8 cellular contexts compared by ENCODE assay signal in genomic region chr3:122100591-122101491, GRCh38. TPM values are rescaled to one million over a fixed set of nuclear protein-coding genes. Genes with fewer than 3 reads are reported as not detected.
A peak's percentile ranks its signal among the peaks of the same experiment; 100 is the strongest.
DNase-seq lines count a peak whose midpoint lies in the region; ATAC-seq and TF ChIP-seq lines count a peak whose summit lies in the region.

No MANE protein-coding gene starts in this region.

- no peaks in the 10 kb centered on the region for H3K27me3 Mint-ChIP-seq in natural killer cell treated with Interleukin-12 subunit alpha and Interleukin-12 subunit beta and Interleukin-15 and Interleukin-18, amount 100 ng/mL, for 72 hours
- no peaks in the 10 kb centered on the region for H3K27me3 Mint-ChIP-seq in natural killer cell (ENCODE audit: low read depth in 2 of 2)
- H3K27me3 Mint-ChIP-seq in activated CD4-positive, alpha-beta memory T cell treated with anti-CD3 and anti-CD28 coated beads, Interleukin-2, amount 10 ng/mL, durations not matched to agents 7 days and 5 days: no peaks in the 10 kb centered on the region
- H3K27me3 Mint-ChIP-seq in stimulated activated naive CD8-positive, alpha-beta T cell treated with anti-CD3 and anti-CD28 coated beads, Interleukin-15, amount 100 ng/mL, for 72 hours: no peaks in the 10 kb centered on the region

- peak overlapping the region in 1 of 2 donors; percentile 73 for H3K27ac Mint-ChIP-seq in natural killer cell treated with Interleukin-12 subunit alpha and Interleukin-12 subunit beta and Interleukin-15 and Interleukin-18, amount 100 ng/mL, for 72 hours
- H3K27ac Mint-ChIP-seq in natural killer cell: no peak overlapping the region
- H3K27ac Mint-ChIP-seq in activated CD4-positive, alpha-beta memory T cell treated with anti-CD3 and anti-CD28 coated beads, Interleukin-2, amount 10 ng/mL, durations not matched to agents 7 days and 5 days: no peak overlapping the region
- H3K27ac Mint-ChIP-seq in stimulated activated naive CD8-positive, alpha-beta T cell treated with anti-CD3 and anti-CD28 coated beads, Interleukin-15, amount 100 ng/mL, for 72 hours: peak overlapping the region; percentile 20 to 81

- CTCF ChIA-PET in activated CD4-positive, alpha-beta memory T cell treated with anti-CD3 and anti-CD28 coated beads, Interleukin-2, amount 10 ng/mL, durations not matched to agents 7 days and 5 days (lab: Charles Lee): interaction anchor here (0.7 to 7.3 kb wide), 40 partner anchors 9 to 578 kb away, joined by 3 to 132 read pairs (median 5); partner anchors contain the start of genes FAM162A, HCLS1, KPNA1 and MIX23

- no peaks in the 10 kb centered on the region for H3K36me3 Mint-ChIP-seq in natural killer cell treated with Interleukin-12 subunit alpha and Interleukin-12 subunit beta and Interleukin-15 and Interleukin-18, amount 100 ng/mL, for 72 hours
- no peaks in the 10 kb centered on the region for H3K36me3 Mint-ChIP-seq in natural killer cell
- H3K36me3 Mint-ChIP-seq in activated CD4-positive, alpha-beta memory T cell treated with anti-CD3 and anti-CD28 coated beads, Interleukin-2, amount 10 ng/mL, durations not matched to agents 7 days and 5 days (ENCODE audit: low read depth): peaks cover 13% of the 10 kb centered on the region

- POLR2A ChIA-PET in activated CD4-positive, alpha-beta memory T cell treated with anti-CD3 and anti-CD28 coated beads, Interleukin-2, amount 10 ng/mL, durations not matched to agents 7 days and 5 days (lab: Charles Lee): interaction anchor here (0.5 to 14.5 kb wide), 24 partner anchors 9 to 579 kb away, joined by 3 to 568 read pairs (median 4); partner anchors contain the start of genes EAF2, FAM162A, HCLS1 and IQCB1

- H3K9me3 Mint-ChIP-seq in natural killer cell treated with Interleukin-12 subunit alpha and Interleukin-12 subunit beta and Interleukin-15 and Interleukin-18, amount 100 ng/mL, for 72 hours: no peaks in the 10 kb centered on the region
- H3K9me3 Mint-ChIP-seq in natural killer cell: no peaks in the 10 kb centered on the region
- H3K9me3 Mint-ChIP-seq in activated CD4-positive, alpha-beta memory T cell treated with anti-CD3 and anti-CD28 coated beads, Interleukin-2, amount 10 ng/mL, durations not matched to agents 7 days and 5 days: no peaks in the 10 kb centered on the region
- no peaks in the 10 kb centered on the region for H3K9me3 Mint-ChIP-seq in stimulated activated naive CD8-positive, alpha-beta T cell treated with anti-CD3 and anti-CD28 coated beads, Interleukin-15, amount 100 ng/mL, for 72 hours

- H3K4me3 Mint-ChIP-seq in natural killer cell treated with Interleukin-12 subunit alpha and Interleukin-12 subunit beta and Interleukin-15 and Interleukin-18, amount 100 ng/mL, for 72 hours: peak overlapping the region; percentile 66
- no peak overlapping the region for H3K4me3 Mint-ChIP-seq in natural killer cell
- H3K4me3 Mint-ChIP-seq in activated CD4-positive, alpha-beta memory T cell treated with anti-CD3 and anti-CD28 coated beads, Interleukin-2, amount 10 ng/mL, durations not matched to agents 7 days and 5 days: peak overlapping the region; percentile 73
- peak overlapping the region; percentile 60 to 78 for H3K4me3 Mint-ChIP-seq in stimulated activated naive CD8-positive, alpha-beta T cell treated with anti-CD3 and anti-CD28 coated beads, Interleukin-15, amount 100 ng/mL, for 72 hours

- peaks cover 23 to 36% of the 10 kb centered on the region in 2 donors for H3K4me1 Mint-ChIP-seq in natural killer cell treated with Interleukin-12 subunit alpha and Interleukin-12 subunit beta and Interleukin-15 and Interleukin-18, amount 100 ng/mL, for 72 hours (ENCODE audit: low read depth in 2 of 2)
- H3K4me1 Mint-ChIP-seq in natural killer cell: peaks cover 7 to 15% of the 10 kb centered on the region in 2 donors
- peaks cover 18% of the 10 kb centered on the region for H3K4me1 Mint-ChIP-seq in activated CD4-positive, alpha-beta memory T cell treated with anti-CD3 and anti-CD28 coated beads, Interleukin-2, amount 10 ng/mL, durations not matched to agents 7 days and 5 days
- no peaks in the 10 kb centered on the region for H3K4me1 Mint-ChIP-seq in stimulated activated naive CD8-positive, alpha-beta T cell treated with anti-CD3 and anti-CD28 coated beads, Interleukin-15, amount 100 ng/mL, for 72 hours

- TF ChIP-seq CTCF in natural killer cell (IDR thresholded peaks at IDR 0.05): no peak

- peak; percentile 55 to 63 for ATAC-seq in natural killer cell treated with Interleukin-12 subunit alpha and Interleukin-12 subunit beta and Interleukin-15 and Interleukin-18, amount 100 ng/mL, for 72 hours
- ATAC-seq in natural killer cell (no peak), HG02943 (IDR thresholded peaks at IDR 0.05; ENCODE audit: low read depth, unreplicated experiment) (peak; percentile 34), sciatic nerve (no peak)
- peak; percentile 24 for ATAC-seq in stimulated activated naive CD8-positive, alpha-beta T cell treated with anti-CD3 and anti-CD28 coated beads, Interleukin-15, amount 100 ng/mL, for 72 hours

- intact Hi-C loops in natural killer cell (cut with micrococcal nuclease) (loop anchor here (10.0 kb wide), 1 partner anchor 204 kb away; no protein-coding TSS in a partner anchor), sciatic nerve (cut with DNase I) (no loop called here)

- no peak for DNase-seq in natural killer cell treated with Interleukin-12 subunit alpha and Interleukin-12 subunit beta and Interleukin-15 and Interleukin-18, amount 100 ng/mL, for 72 hours (ENCODE audit: low spot score)
- DNase-seq in natural killer cell (no peak), sciatic nerve (ENCODE audit: low spot score) (no peak), SW 1271 (lab: John Stamatoyannopoulos, UW) (no peak), mesenteric fat pad (ENCODE audit: low spot score) (no peak)
- peak; percentile 78 for DNase-seq in activated CD4-positive, alpha-beta memory T cell treated with anti-CD3 and anti-CD28 coated beads, Interleukin-2, amount 10 ng/mL, durations not matched to agents 7 days and 5 days
- peak; percentile 33 to 52 for DNase-seq in stimulated activated naive CD8-positive, alpha-beta T cell treated with anti-CD3 and anti-CD28 coated beads, Interleukin-15, amount 100 ng/mL, for 72 hours

RNA-seq across cellular contexts. Expression of gene CD86, which starts 45.7 kb away (rescaled TPM):
- total RNA-seq in natural killer cell treated with Interleukin-12 subunit alpha and Interleukin-12 subunit beta and Interleukin-15 and Interleukin-18, amount 100 ng/mL, for 72 hours: 1 to 10 TPM; 3.2 to 4.5 TPM
- total RNA-seq in natural killer cell: 1 to 10 TPM; 2.1 to 6.9 (median 4.7) TPM
- total RNA-seq in activated CD4-positive, alpha-beta memory T cell treated with anti-CD3 and anti-CD28 coated beads, Interleukin-2, amount 10 ng/mL, durations not matched to agents 7 days and 5 days: 10 to 100 TPM; 21.6 to 21.7 TPM
- total RNA-seq in sciatic nerve: 15.4 TPM
- total RNA-seq in mesenteric fat pad: 15.4 TPM

Comparison
In these comparisons a context has a peak if more than half of its experiments do, and no peak if none do; other contexts are left out.
1. ATAC-seq: peak in natural killer cell treated with Interleukin-12 subunit alpha and Interleukin-12 subunit beta and Interleukin-15 and Interleukin-18, amount 100 ng/mL, for 72 hours (2 of 2), HG02943 (single experiment) and stimulated activated naive CD8-positive, alpha-beta T cell treated with anti-CD3 and anti-CD28 coated beads, Interleukin-15, amount 100 ng/mL, for 72 hours (single experiment); none in natural killer cell (0 of 3) and sciatic nerve (single experiment).
2. DNase-seq: peak in activated CD4-positive, alpha-beta memory T cell treated with anti-CD3 and anti-CD28 coated beads, Interleukin-2, amount 10 ng/mL, durations not matched to agents 7 days and 5 days (single experiment) and stimulated activated naive CD8-positive, alpha-beta T cell treated with anti-CD3 and anti-CD28 coated beads, Interleukin-15, amount 100 ng/mL, for 72 hours (2 of 2); none in natural killer cell treated with Interleukin-12 subunit alpha and Interleukin-12 subunit beta and Interleukin-15 and Interleukin-18, amount 100 ng/mL, for 72 hours (single experiment), natural killer cell (single experiment), sciatic nerve (single experiment), SW 1271 (0 of 2) and mesenteric fat pad (single experiment).
3. H3K27ac Mint-ChIP-seq: peak in stimulated activated naive CD8-positive, alpha-beta T cell treated with anti-CD3 and anti-CD28 coated beads, Interleukin-15, amount 100 ng/mL, for 72 hours (2 of 2); none in natural killer cell (0 of 2) and activated CD4-positive, alpha-beta memory T cell treated with anti-CD3 and anti-CD28 coated beads, Interleukin-2, amount 10 ng/mL, durations not matched to agents 7 days and 5 days (single experiment).